ENCODE assay signal across 8 cellular contexts in the genomic region with DNA sequence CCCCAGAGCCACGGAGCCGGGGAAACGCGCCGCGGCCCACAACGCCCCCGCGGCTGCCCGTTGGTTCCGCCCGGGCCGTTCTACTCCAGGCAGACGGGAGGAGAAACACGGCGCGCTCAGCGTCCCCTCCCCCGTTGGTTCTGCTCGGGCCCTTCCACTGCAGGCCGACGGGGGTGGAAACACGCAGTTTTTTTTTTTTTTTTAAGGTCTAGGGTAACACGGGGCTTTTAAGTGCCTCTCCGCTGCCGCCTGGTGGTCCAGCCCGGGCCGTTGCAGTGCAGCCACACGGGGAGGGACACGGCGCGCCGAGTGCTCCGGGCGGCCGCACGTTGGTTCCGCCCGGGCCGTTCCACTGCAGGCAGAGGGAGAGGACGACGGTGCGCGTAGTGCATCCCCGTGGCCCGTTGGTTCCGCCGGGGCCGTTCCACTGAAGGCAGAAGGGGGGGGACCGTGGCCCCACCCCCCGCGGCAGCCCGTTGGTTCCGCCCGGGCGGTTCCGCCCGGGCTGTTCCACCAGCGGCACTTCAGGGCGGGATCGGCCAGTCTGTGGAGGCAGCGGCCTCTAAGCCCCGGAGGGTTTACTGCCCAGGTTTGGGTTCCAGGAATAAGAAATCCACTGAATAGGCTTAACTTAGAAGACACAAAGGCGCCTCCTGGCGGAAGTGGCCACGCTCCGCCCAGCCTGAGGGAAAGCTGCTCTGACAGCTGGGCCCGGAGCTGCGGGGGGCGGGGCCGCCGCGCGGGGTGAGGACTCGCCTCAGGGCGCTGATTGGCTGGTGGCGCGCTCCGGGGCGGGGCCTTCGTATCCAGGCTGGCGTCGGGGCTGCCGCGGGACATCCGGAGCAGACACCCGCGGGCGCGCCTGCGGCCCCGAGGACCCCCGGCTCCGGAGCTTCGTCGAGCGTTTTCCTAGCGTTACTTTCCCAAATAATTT. TPM values are rescaled to one million over a fixed set of nuclear protein-coding genes. Genes with fewer than 3 reads are reported as not detected.
A peak's percentile ranks its signal among the peaks of the same experiment; 100 is the strongest.
DNase-seq lines count a peak whose midpoint lies in the region; ATAC-seq and TF ChIP-seq lines count a peak whose summit lies in the region.
"Not testable (repeated sequence)": the region's sequence is repeated elsewhere in the genome, so short reads cannot be mapped to it uniquely, and the experiment has no call there.

Gene SLC35E2B (minus strand): TSS at position 82 of the 934 bp plus-strand sequence. CDS start 16,096 bp downstream, outside the sequence.

- not testable (repeated sequence) for H3K4me1 ChIP-seq in left ventricle myocardium inferior

- peak; percentile 31 for TF ChIP-seq POLR2A in GM15510 (IDR thresholded peaks at IDR 0.05; ENCODE audit: borderline replicate concordance, extremely low read depth, insufficient read length)

- not testable (repeated sequence) for H3K36me3 ChIP-seq in left ventricle myocardium inferior

- H3K4me3 Mint-ChIP-seq in T-helper 17 cell: peak within 1 kb of the TSS; percentile 79

- not testable (repeated sequence) for TF ChIP-seq CTCF in left ventricle myocardium inferior (IDR thresholded peaks at IDR 0.05; ENCODE audit: borderline replicate concordance)

- H3K4me1 Mint-ChIP-seq in T-helper 17 cell: not testable (repeated sequence)

- ATAC-seq in HG02885 (IDR thresholded peaks at IDR 0.05; ENCODE audit: poor library complexity, unreplicated experiment) (peak; percentile 78), T-helper 17 cell (peak; percentile 75)

- intact Hi-C loops in left ventricle myocardium inferior (cut with micrococcal nuclease): not testable (repeated sequence)

- H3K36me3 Mint-ChIP-seq in T-helper 17 cell (ENCODE audit: low read depth): not testable (repeated sequence)

- not testable (repeated sequence) for H3K9me3 ChIP-seq in T-helper 17 cell (ENCODE audit: control insufficient read depth, low read length, poor library complexity, severe bottlenecking); left ventricle myocardium inferior (replicated peaks)

- peak within 1 kb of the TSS; percentile 51 for H3K27ac Mint-ChIP-seq in T-helper 17 cell

- peak within 1 kb of the TSS; percentile 93 for H3K27ac ChIP-seq in left ventricle myocardium inferior (replicated peaks)

- not testable (repeated sequence) for H3K27me3 ChIP-seq in left ventricle myocardium inferior (ENCODE audit: low read depth)

- not testable (repeated sequence) for H3K27me3 Mint-ChIP-seq in T-helper 17 cell

- peak within 1 kb of the TSS; percentile 69 for H3K4me3 ChIP-seq in left ventricle myocardium inferior

- DNase-seq in NCI-H1694 treated with DMSO at 0.1 percent for 48 hours (lab: John Stamatoyannopoulos, UW) (peak; percentile 8), T-helper 17 cell (peak; percentile 85 to 96 (median 87)), amniotic epithelial cell (ENCODE audit: low read depth) (peak; percentile 93), left ventricle myocardium inferior (peak; percentile 89), pulmonary artery endothelial cell (ENCODE audit: low read depth, low spot score) (peak; percentile 68), ureter (ENCODE audit: low spot score) (peak; percentile 91)

RNA-seq across cellular contexts. Expression of gene SLC35E2B, which starts in this region (rescaled TPM):
- total RNA-seq in T-helper 17 cell (10 to 100 TPM; 67.5 to 87.3 TPM), left ventricle myocardium inferior (20.2 TPM), pulmonary artery endothelial cell (20.6 and 21.8 TPM in 2 replicates), ureter (42.8 TPM)

Comparison
In these comparisons a context has a peak if more than half of its experiments do, and no peak if none do; other contexts are left out.
1. Peak in every context shown above with its lines: DNase-seq, ATAC-seq, H3K4me3 ChIP-seq and H3K27ac ChIP-seq.
2. DNase-seq: peak in every context shown above with its lines; median percentile 93 in amniotic epithelial cell; 91 in ureter; 89 in left ventricle myocardium inferior; 87 in T-helper 17 cell; 68 in pulmonary artery endothelial cell; 8 in NCI-H1694 treated with DMSO at 0.1 percent for 48 hours.